27 cellular contexts compared by ENCODE assay signal in genomic region chr6:30162265-30163089, GRCh38. TPM values are rescaled to one million over a fixed set of nuclear protein-coding genes. Genes with fewer than 3 reads are reported as not detected.
DNase-seq lines count a peak whose midpoint lies in the region; ATAC-seq, FAIRE-seq and TF ChIP-seq lines count a peak whose summit lies in the region.
"Had no signal": no experiment of that assay in that cellular context is flagged by ENCODE, and none has a peak within 500 bp of the region (broad histone marks: within the 10 kb centered on the region; RNA-seq: fewer than 3 reads in every experiment).

No MANE protein-coding gene starts in this region.

- no peak for FAIRE-seq in HepG2 (lab: Jason Lieb, UNC)
- FAIRE-seq: frontal cortex, GM12892, islet of Langerhans had no signal

- H3K4me1 Mint-ChIP-seq in T-helper 1 cell treated with Interleukin-12 subunit alpha and Interleukin-12 subunit beta and Interleukin-4 antibody, amounts not matched to agents 30 μg/mL and 1 μg/mL, for 36 hours (ENCODE audit: low read depth), result peaks cover 46% of the 10 kb centered on the region
- H3K4me1 Mint-ChIP-seq in CD8-positive, alpha-beta T cell (ENCODE audit: low read depth), result peaks cover 5% of the 10 kb centered on the region
- peaks cover 70% of the 10 kb centered on the region for H3K4me1 Mint-ChIP-seq in activated T-helper 1 cell treated with anti-CD3 and anti-CD28 coated beads, Interleukin-12 subunit alpha, Interleukin-12 subunit beta, Interleukin-2, Interleukin-4 antibody, amounts not matched to agents 30 ng/mL and 10 ng/mL and 1 ng/mL, durations not matched to agents 14 hours and 24 hours and 36 hours (ENCODE audit: low read depth)
- H3K4me1 Mint-ChIP-seq: activated B cell treated with CpG ODN at 0.5 μM for 24 hours had no signal

- H3K79me2 ChIP-seq in HepG2 (ENCODE audit: insufficient read depth, low read length), result peaks cover 36% of the 10 kb centered on the region

- no peaks in the 10 kb centered on the region; the same call in 1 of the 2 replicates for H4K20me1 ChIP-seq in HepG2 (ENCODE audit: insufficient read depth, low read length)

- in situ Hi-C loops in HepG2 (cut with HindIII; ENCODE audit: extremely low pct_ligation_motif_present, low pct_unique_long_range_greater_than_20kb), result no loop called here

- no peaks in the 10 kb centered on the region for H3K36me3 Mint-ChIP-seq in T-helper 1 cell treated with Interleukin-12 subunit alpha and Interleukin-12 subunit beta and Interleukin-4 antibody, amounts not matched to agents 30 μg/mL and 1 μg/mL, for 36 hours (ENCODE audit: low read depth)
- H3K36me3 Mint-ChIP-seq in CD8-positive, alpha-beta T cell, result no peaks in the 10 kb centered on the region
- H3K36me3 Mint-ChIP-seq in activated T-helper 1 cell treated with anti-CD3 and anti-CD28 coated beads, Interleukin-12 subunit alpha, Interleukin-12 subunit beta, Interleukin-2, Interleukin-4 antibody, amounts not matched to agents 30 ng/mL and 10 ng/mL and 1 ng/mL, durations not matched to agents 14 hours and 24 hours and 36 hours (ENCODE audit: low read depth), result no peaks in the 10 kb centered on the region

- H3K27ac ChIP-seq in CD8-positive, alpha-beta T cell (ENCODE audit: low read depth, low read length), result no peak overlapping the region
- H3K27ac ChIP-seq in HepG2 (ENCODE audit: extremely low read length, insufficient read depth, low read length), result peak overlapping the region; percentile 87
- H3K27ac ChIP-seq: SJSA1, thyroid gland had no signal

- H3K4me1 ChIP-seq in CD8-positive, alpha-beta T cell (ENCODE audit: insufficient read depth, low read length), result peaks cover 4% of the 10 kb centered on the region
- peaks cover 55% of the 10 kb centered on the region for H3K4me1 ChIP-seq in HepG2 (ENCODE audit: insufficient read depth, low read length)
- H3K4me1 ChIP-seq: SJSA1, thyroid gland had no signal

- WGBS in HepG2 (ENCODE audit: low lambda C conversion rate), result 56% methylated on average over 12 of the region's 12 CpGs

- H3K4me2 ChIP-seq in HepG2 (ENCODE audit: low read depth, low read length), result peak overlapping the region; percentile 86
- H3K4me2 ChIP-seq: smooth muscle cell had no signal

- no peaks in the 10 kb centered on the region for H3K9me3 Mint-ChIP-seq in T-helper 1 cell treated with Interleukin-12 subunit alpha and Interleukin-12 subunit beta and Interleukin-4 antibody, amounts not matched to agents 30 μg/mL and 1 μg/mL, for 36 hours
- H3K9me3 Mint-ChIP-seq in CD8-positive, alpha-beta T cell, result no peaks in the 10 kb centered on the region
- H3K9me3 Mint-ChIP-seq in activated T-helper 1 cell treated with anti-CD3 and anti-CD28 coated beads, Interleukin-12 subunit alpha, Interleukin-12 subunit beta, Interleukin-2, Interleukin-4 antibody, amounts not matched to agents 30 ng/mL and 10 ng/mL and 1 ng/mL, durations not matched to agents 14 hours and 24 hours and 36 hours, result peaks cover 3% of the 10 kb centered on the region

- no peaks in the 10 kb centered on the region for H3K27me3 ChIP-seq in CD8-positive, alpha-beta T cell (ENCODE audit: insufficient read depth, low read length)
- peaks cover 0 to 3% of the 10 kb centered on the region in 2 experiments; a peak in 1 of 5 replicates for H3K27me3 ChIP-seq in HepG2 (ENCODE audit: control insufficient read depth in 1 of 2, insufficient read depth in 2 of 2, low read length in 2 of 2)
- H3K27me3 ChIP-seq: thyroid gland had no signal

- H3K9me3 ChIP-seq in CD8-positive, alpha-beta T cell (ENCODE audit: low read length), result no peaks in the 10 kb centered on the region
- H3K9me3 ChIP-seq in HepG2 (ENCODE audit: low read length), result no peaks in the 10 kb centered on the region
- H3K9me3 ChIP-seq: SJSA1, thyroid gland had no signal

- peak overlapping the region; percentile 81 for H3K9ac ChIP-seq in HepG2 (ENCODE audit: insufficient read depth, low read depth, low read length)

- H3K27ac Mint-ChIP-seq in T-helper 1 cell treated with Interleukin-12 subunit alpha and Interleukin-12 subunit beta and Interleukin-4 antibody, amounts not matched to agents 30 μg/mL and 1 μg/mL, for 36 hours, result peak overlapping the region; percentile 38
- no peak overlapping the region for H3K27ac Mint-ChIP-seq in CD8-positive, alpha-beta T cell
- peak overlapping the region; percentile 37 for H3K27ac Mint-ChIP-seq in activated T-helper 1 cell treated with anti-CD3 and anti-CD28 coated beads, Interleukin-12 subunit alpha, Interleukin-12 subunit beta, Interleukin-2, Interleukin-4 antibody, amounts not matched to agents 30 ng/mL and 10 ng/mL and 1 ng/mL, durations not matched to agents 14 hours and 24 hours and 36 hours
- H3K27ac Mint-ChIP-seq: activated B cell treated with CpG ODN at 0.5 μM for 24 hours had no signal

- H3K27me3 Mint-ChIP-seq in T-helper 1 cell treated with Interleukin-12 subunit alpha and Interleukin-12 subunit beta and Interleukin-4 antibody, amounts not matched to agents 30 μg/mL and 1 μg/mL, for 36 hours (ENCODE audit: low read depth), result no peaks in the 10 kb centered on the region
- H3K27me3 Mint-ChIP-seq in CD8-positive, alpha-beta T cell (ENCODE audit: low read depth), result peaks cover 24% of the 10 kb centered on the region
- H3K27me3 Mint-ChIP-seq in activated T-helper 1 cell treated with anti-CD3 and anti-CD28 coated beads, Interleukin-12 subunit alpha, Interleukin-12 subunit beta, Interleukin-2, Interleukin-4 antibody, amounts not matched to agents 30 ng/mL and 10 ng/mL and 1 ng/mL, durations not matched to agents 14 hours and 24 hours and 36 hours (ENCODE audit: insufficient read depth), result no peaks in the 10 kb centered on the region

- no peaks in the 10 kb centered on the region for H3K36me3 ChIP-seq in CD8-positive, alpha-beta T cell (ENCODE audit: insufficient read depth, low read length)
- peaks cover 7 to 8% of the 10 kb centered on the region in 2 experiments for H3K36me3 ChIP-seq in HepG2 (replicated peaks in 1 of 2; ENCODE audit: control insufficient read depth in 1 of 2, insufficient read depth in 2 of 2, low read length in 2 of 2)
- H3K36me3 ChIP-seq: SJSA1, thyroid gland had no signal

- TF ChIP-seq POLR2A in HepG2 (IDR thresholded peaks at IDR 0.05; ENCODE audit: insufficient read depth in 1 of 2, low read depth in 2 of 2, low read length in 2 of 2), result no peak

- TF ChIP-seq CTCF in CD8-positive, alpha-beta T cell (IDR thresholded peaks at IDR 0.05), result no peak
- no peak for TF ChIP-seq CTCF in HepG2 (CRISPR knock-in tag; IDR thresholded peaks at IDR 0.05)

- POLR2A ChIA-PET in CD8-positive, alpha-beta T cell (lab: Charles Lee), result no interaction called here
- POLR2A ChIA-PET in HepG2 (lab: Yijun Ruan, JAX), result interaction anchor here (1.4 to 3.3 kb wide), 4 partner anchors 28 to 96 kb away, joined by 4 to 26 read pairs (median 15); partner anchors contain the start of gene TRIM40

- peak overlapping the region; percentile 48 for H3K4me3 Mint-ChIP-seq in T-helper 1 cell treated with Interleukin-12 subunit alpha and Interleukin-12 subunit beta and Interleukin-4 antibody, amounts not matched to agents 30 μg/mL and 1 μg/mL, for 36 hours
- no peak overlapping the region for H3K4me3 Mint-ChIP-seq in CD8-positive, alpha-beta T cell
- peak overlapping the region; percentile 23 for H3K4me3 Mint-ChIP-seq in activated T-helper 1 cell treated with anti-CD3 and anti-CD28 coated beads, Interleukin-12 subunit alpha, Interleukin-12 subunit beta, Interleukin-2, Interleukin-4 antibody, amounts not matched to agents 30 ng/mL and 10 ng/mL and 1 ng/mL, durations not matched to agents 14 hours and 24 hours and 36 hours
- H3K4me3 Mint-ChIP-seq: activated B cell treated with CpG ODN at 0.5 μM for 24 hours had no signal

- DNase-seq in T-helper 1 cell (no peak), HepG2 (ENCODE audit: low spot score) (no peak), NCI-H774 (lab: John Stamatoyannopoulos, UW) (no peak)
- DNase-seq in CD8-positive, alpha-beta T cell, result no peak
- no peak for DNase-seq in activated T-helper 1 cell treated with anti-CD3 and anti-CD28 coated beads, Interleukin-12 subunit alpha, Interleukin-12 subunit beta, Interleukin-2, Interleukin-4 antibody, amounts not matched to agents 30 ng/mL and 10 ng/mL and 1 ng/mL, durations not matched to agents 14 hours and 24 hours and 36 hours (ENCODE audit: low spot score)
- DNase-seq in activated effector memory CD4-positive, alpha-beta T cell treated with Interleukin-2 at 50 U/mL for 16 hours, result no peak
- no peak for DNase-seq in stimulated activated CD4-positive, alpha-beta T cell treated with anti-CD3 and anti-CD28 coated beads, Interleukin-4, amount 100 ng/mL, for 4 hours
- DNase-seq: 8988T; activated B cell treated with CpG ODN at 0.5 μM for 24 hours; hypothalamus; NCI-H1092; NCI-H187 treated with DMSO at 0.1 percent for 48 hours; NCI-H345; nucleus accumbens; stimulated activated naive CD4-positive, alpha-beta T cell; T1000; thyroid gland had no signal

- no peak overlapping the region for H3K4me3 ChIP-seq in CD8-positive, alpha-beta T cell (ENCODE audit: low read depth, low read length)
- peak overlapping the region; percentile 90 to 95 (median 92) for H3K4me3 ChIP-seq in HepG2 (replicated peaks in 1 of 3; ENCODE audit: insufficient read depth in 1 of 3, low read depth in 2 of 3, low read length in 3 of 3)
- H3K4me3 ChIP-seq: SJSA1, smooth muscle cell, thyroid gland had no signal

- peak; percentile 38 for ATAC-seq in CD8-positive, alpha-beta T cell
- no peak for ATAC-seq in HepG2

- BruUV-seq in HepG2 (replicated peaks; lab: Mats Ljungman, UMichigan), result TSS peak; percentile 79

- TF ChIP-seq EP300 in HepG2 (IDR thresholded peaks at IDR 0.05; ENCODE audit: low read depth in 2 of 2, low read length in 2 of 2) (no peak), HepG2 (CRISPR knock-in tag; IDR thresholded peaks at IDR 0.05; ENCODE audit: borderline replicate concordance) (no peak)

- CTCF ChIA-PET in CD8-positive, alpha-beta T cell (lab: Charles Lee), result no interaction called here
- CTCF ChIA-PET in HepG2 (lab: Yijun Ruan, JAX; ENCODE audit: low intra/inter-chr PET ratio, low total read pairs), result no interaction called here

- TF ChIP-seq RAD21 in HepG2 (CRISPR knock-in tag; IDR thresholded peaks at IDR 0.05), result no peak

- no peak overlapping the region for H2AFZ ChIP-seq in HepG2 (ENCODE audit: low read length)

- intact Hi-C loops in CD8-positive, alpha-beta T cell (cut with DNase I, micrococcal nuclease), result no loop called here
- intact Hi-C loops in activated T-helper 1 cell treated with anti-CD3 and anti-CD28 coated beads, Interleukin-12 subunit alpha, Interleukin-12 subunit beta, Interleukin-2, Interleukin-4 antibody, amounts not matched to agents 30 ng/mL and 10 ng/mL and 1 ng/mL, durations not matched to agents 14 hours and 24 hours and 36 hours (cut with micrococcal nuclease), result no loop called here
- intact Hi-C loops in HepG2 (cut with micrococcal nuclease; ENCODE audit: unreplicated experiment), result loop anchor here (1.0 kb wide), 2 partner anchors 28 to 59 kb away; no protein-coding TSS in a partner anchor

RNA-seq across cellular contexts. Expression of gene TRIM15, which starts 0.9 kb away (rescaled TPM):
- total RNA-seq in CD8-positive, alpha-beta T cell, result not detected
- total RNA-seq in activated T-helper 1 cell treated with anti-CD3 and anti-CD28 coated beads, Interleukin-12 subunit alpha, Interleukin-12 subunit beta, Interleukin-2, Interleukin-4 antibody, amounts not matched to agents 30 ng/mL and 10 ng/mL and 1 ng/mL, durations not matched to agents 14 hours and 24 hours and 36 hours, result 0.39 and 0.59 TPM in 2 replicates
- 30.4 and 35.1 TPM in 2 replicates for total RNA-seq in HepG2 (2016; rRNA removed; fragmentation: Illumina TruSeq; extraction: Trizol)
- 5.9 and 7.6 TPM in 2 replicates for total RNA-seq in HepG2 (2016; cell fraction: cytosol; rRNA removed; fragmentation: Illumina TruSeq; extraction: Trizol; ENCODE audit: low read depth)
- total RNA-seq in HepG2 (2016; cell fraction: insoluble cytoplasmic fraction; rRNA removed; fragmentation: Illumina TruSeq; extraction: Trizol), result 25.6 and 34.0 TPM in 2 replicates
- total RNA-seq in HepG2 (2016; cell fraction: membrane; rRNA removed; fragmentation: Illumina TruSeq; extraction: Trizol), result 13.2 and 15.4 TPM in 2 replicates
- 26.9 and 31.0 TPM in 2 replicates for total RNA-seq in HepG2 (2016; cell fraction: nucleus; rRNA removed; fragmentation: Illumina TruSeq; extraction: Trizol)
- polyA plus RNA-seq in HepG2 (2011; rRNA removed), result 38.2 and 41.7 TPM in 2 replicates
- polyA plus RNA-seq in HepG2 (2011; cell fraction: cytosol; rRNA removed), result 29.0 and 39.2 TPM in 2 replicates
- 86.1 and 97.2 TPM in 2 replicates for polyA plus RNA-seq in HepG2 (2011; cell fraction: nucleus; rRNA removed)
- 34.9 and 37.3 TPM in 2 replicates for polyA plus RNA-seq in HepG2 (2012)
- 4.4 and 6.6 TPM in 2 replicates for polyA plus RNA-seq in HepG2 (2016; cell fraction: cytosol; fragmentation: Illumina TruSeq; extraction: Trizol; ENCODE audit: low read depth)
- 20.8 and 23.2 TPM in 2 replicates for polyA plus RNA-seq in HepG2 (2016; cell fraction: insoluble cytoplasmic fraction; fragmentation: Illumina TruSeq; extraction: Trizol; ENCODE audit: low read depth)
- polyA plus RNA-seq in HepG2 (2016; cell fraction: membrane; fragmentation: Illumina TruSeq; extraction: Trizol; ENCODE audit: low read depth), result 8.8 and 10.0 TPM in 2 replicates
- polyA plus RNA-seq in HepG2 (2016; cell fraction: nucleus; fragmentation: Illumina TruSeq; extraction: Trizol; ENCODE audit: insufficient read depth, low read depth), result 40.0 and 40.3 TPM in 2 replicates
- 0.12 and 47.7 TPM in 2 replicates for polyA minus RNA-seq in HepG2 (2011; rRNA and poly(A)+ RNA removed; ENCODE audit: low replicate concordance)
- polyA minus RNA-seq in HepG2 (2011; cell fraction: cytosol; rRNA and poly(A)+ RNA removed), result 22.0 and 26.2 TPM in 2 replicates
- 45.7 and 67.4 TPM in 2 replicates for polyA minus RNA-seq in HepG2 (2011; cell fraction: nucleus; rRNA and poly(A)+ RNA removed)
- total RNA-seq: activated B cell treated with CpG ODN at 0.5 μM for 24 hours; activated CD8-positive, alpha-beta memory T cell treated with anti-CD3 and anti-CD28 coated beads for 36 hours; chondrocyte; frontal cortex; LHCN-M2; SJSA1; smooth muscle cell; thyroid gland had no signal
- polyA plus RNA-seq: esophagus, smooth muscle cell had no signal

RNA-seq across cellular contexts. Expression of gene TRIM10, which starts 1.5 kb away (rescaled TPM):
- total RNA-seq in CD8-positive, alpha-beta T cell, result not detected
- 0.05 and 0.08 TPM in 2 replicates for total RNA-seq in activated T-helper 1 cell treated with anti-CD3 and anti-CD28 coated beads, Interleukin-12 subunit alpha, Interleukin-12 subunit beta, Interleukin-2, Interleukin-4 antibody, amounts not matched to agents 30 ng/mL and 10 ng/mL and 1 ng/mL, durations not matched to agents 14 hours and 24 hours and 36 hours
- total RNA-seq in HepG2 (2016; rRNA removed; fragmentation: Illumina TruSeq; extraction: Trizol), result 4.1 and 4.5 TPM in 2 replicates
- 0.44 and 0.61 TPM in 2 replicates for total RNA-seq in HepG2 (2016; cell fraction: cytosol; rRNA removed; fragmentation: Illumina TruSeq; extraction: Trizol; ENCODE audit: low read depth)
- total RNA-seq in HepG2 (2016; cell fraction: insoluble cytoplasmic fraction; rRNA removed; fragmentation: Illumina TruSeq; extraction: Trizol), result 3.6 and 4.2 TPM in 2 replicates
- 2.1 and 2.3 TPM in 2 replicates for total RNA-seq in HepG2 (2016; cell fraction: membrane; rRNA removed; fragmentation: Illumina TruSeq; extraction: Trizol)
- total RNA-seq in HepG2 (2016; cell fraction: nucleus; rRNA removed; fragmentation: Illumina TruSeq; extraction: Trizol), result 4.0 and 4.1 TPM in 2 replicates
- polyA plus RNA-seq in HepG2 (2011; rRNA removed), result 6.8 and 7.6 TPM in 2 replicates
- 3.3 and 4.0 TPM in 2 replicates for polyA plus RNA-seq in HepG2 (2011; cell fraction: cytosol; rRNA removed)
- polyA plus RNA-seq in HepG2 (2011; cell fraction: nucleus; rRNA removed), result 11.9 and 13.4 TPM in 2 replicates
- polyA plus RNA-seq in HepG2 (2012), result 4.9 and 6.0 TPM in 2 replicates
- 0.32 and 0.33 TPM in 2 replicates for polyA plus RNA-seq in HepG2 (2016; cell fraction: cytosol; fragmentation: Illumina TruSeq; extraction: Trizol; ENCODE audit: low read depth)
- polyA plus RNA-seq in HepG2 (2016; cell fraction: insoluble cytoplasmic fraction; fragmentation: Illumina TruSeq; extraction: Trizol; ENCODE audit: low read depth), result 4.6 and 4.8 TPM in 2 replicates
- 1.0 and 1.3 TPM in 2 replicates for polyA plus RNA-seq in HepG2 (2016; cell fraction: membrane; fragmentation: Illumina TruSeq; extraction: Trizol; ENCODE audit: low read depth)
- 8.1 and 9.5 TPM in 2 replicates for polyA plus RNA-seq in HepG2 (2016; cell fraction: nucleus; fragmentation: Illumina TruSeq; extraction: Trizol; ENCODE audit: insufficient read depth, low read depth)
- 0.05 and 3.6 TPM in 2 replicates for polyA minus RNA-seq in HepG2 (2011; rRNA and poly(A)+ RNA removed; ENCODE audit: low replicate concordance)
- 2.0 and 2.2 TPM in 2 replicates for polyA minus RNA-seq in HepG2 (2011; cell fraction: cytosol; rRNA and poly(A)+ RNA removed)
- polyA minus RNA-seq in HepG2 (2011; cell fraction: nucleus; rRNA and poly(A)+ RNA removed), result 4.0 and 5.1 TPM in 2 replicates
- total RNA-seq: activated B cell treated with CpG ODN at 0.5 μM for 24 hours; activated CD8-positive, alpha-beta memory T cell treated with anti-CD3 and anti-CD28 coated beads for 36 hours; chondrocyte; LHCN-M2; SJSA1; smooth muscle cell; thyroid gland had no signal
- polyA plus RNA-seq: esophagus, smooth muscle cell had no signal

RNA-seq across cellular contexts. Expression of gene TRIM40, which starts 26.5 kb away (rescaled TPM):
- total RNA-seq in CD8-positive, alpha-beta T cell, result not detected
- not detected in 2 replicates for total RNA-seq in activated T-helper 1 cell treated with anti-CD3 and anti-CD28 coated beads, Interleukin-12 subunit alpha, Interleukin-12 subunit beta, Interleukin-2, Interleukin-4 antibody, amounts not matched to agents 30 ng/mL and 10 ng/mL and 1 ng/mL, durations not matched to agents 14 hours and 24 hours and 36 hours
- 0.13 TPM in 1 of 2 replicates, not detected in the other for total RNA-seq in HepG2 (2016; rRNA removed; fragmentation: Illumina TruSeq; extraction: Trizol)
- not detected in 2 replicates for total RNA-seq in HepG2 (2016; cell fraction: cytosol; rRNA removed; fragmentation: Illumina TruSeq; extraction: Trizol; ENCODE audit: low read depth)
- total RNA-seq in HepG2 (2016; cell fraction: insoluble cytoplasmic fraction; rRNA removed; fragmentation: Illumina TruSeq; extraction: Trizol), result 0.09 and 0.10 TPM in 2 replicates
- total RNA-seq in HepG2 (2016; cell fraction: membrane; rRNA removed; fragmentation: Illumina TruSeq; extraction: Trizol), result not detected in 2 replicates
- total RNA-seq in HepG2 (2016; cell fraction: nucleus; rRNA removed; fragmentation: Illumina TruSeq; extraction: Trizol), result not detected in 2 replicates
- 0.58 and 0.88 TPM in 2 replicates for polyA plus RNA-seq in HepG2 (2011; rRNA removed)
- 0.39 and 0.55 TPM in 2 replicates for polyA plus RNA-seq in HepG2 (2011; cell fraction: cytosol; rRNA removed)
- 0.53 and 0.64 TPM in 2 replicates for polyA plus RNA-seq in HepG2 (2011; cell fraction: nucleus; rRNA removed)
- 0.29 TPM in 1 of 2 replicates, not detected in the other for polyA plus RNA-seq in HepG2 (2012)
- polyA plus RNA-seq in HepG2 (2016; cell fraction: cytosol; fragmentation: Illumina TruSeq; extraction: Trizol; ENCODE audit: low read depth), result not detected in 2 replicates
- polyA plus RNA-seq in HepG2 (2016; cell fraction: insoluble cytoplasmic fraction; fragmentation: Illumina TruSeq; extraction: Trizol; ENCODE audit: low read depth), result 0.12 TPM in 1 of 2 replicates, not detected in the other
- polyA plus RNA-seq in HepG2 (2016; cell fraction: membrane; fragmentation: Illumina TruSeq; extraction: Trizol; ENCODE audit: low read depth), result not detected in 2 replicates
- polyA plus RNA-seq in HepG2 (2016; cell fraction: nucleus; fragmentation: Illumina TruSeq; extraction: Trizol; ENCODE audit: insufficient read depth, low read depth), result not detected in 2 replicates
- polyA minus RNA-seq in HepG2 (2011; rRNA and poly(A)+ RNA removed; ENCODE audit: low replicate concordance), result 0.21 and 0.82 TPM in 2 replicates
- polyA minus RNA-seq in HepG2 (2011; cell fraction: cytosol; rRNA and poly(A)+ RNA removed), result 0.69 TPM in 1 of 2 replicates, not detected in the other
- 0.64 and 0.75 TPM in 2 replicates for polyA minus RNA-seq in HepG2 (2011; cell fraction: nucleus; rRNA and poly(A)+ RNA removed)
- total RNA-seq: activated B cell treated with CpG ODN at 0.5 μM for 24 hours; activated CD8-positive, alpha-beta memory T cell treated with anti-CD3 and anti-CD28 coated beads for 36 hours; chondrocyte; frontal cortex; LHCN-M2; SJSA1; smooth muscle cell; thyroid gland had no signal
- polyA plus RNA-seq: smooth muscle cell had no signal

RNA-seq across cellular contexts. Expression of gene TRIM31, which starts 49.6 kb away (rescaled TPM):
- not detected for total RNA-seq in CD8-positive, alpha-beta T cell
- not detected in 2 replicates for total RNA-seq in activated T-helper 1 cell treated with anti-CD3 and anti-CD28 coated beads, Interleukin-12 subunit alpha, Interleukin-12 subunit beta, Interleukin-2, Interleukin-4 antibody, amounts not matched to agents 30 ng/mL and 10 ng/mL and 1 ng/mL, durations not matched to agents 14 hours and 24 hours and 36 hours
- total RNA-seq in HepG2 (2016; rRNA removed; fragmentation: Illumina TruSeq; extraction: Trizol), result 0.51 TPM in 1 of 2 replicates, not detected in the other
- not detected in 2 replicates for total RNA-seq in HepG2 (2016; cell fraction: cytosol; rRNA removed; fragmentation: Illumina TruSeq; extraction: Trizol; ENCODE audit: low read depth)
- total RNA-seq in HepG2 (2016; cell fraction: insoluble cytoplasmic fraction; rRNA removed; fragmentation: Illumina TruSeq; extraction: Trizol), result 0.11 TPM in 1 of 2 replicates, not detected in the other
- total RNA-seq in HepG2 (2016; cell fraction: membrane; rRNA removed; fragmentation: Illumina TruSeq; extraction: Trizol), result not detected in 2 replicates
- total RNA-seq in HepG2 (2016; cell fraction: nucleus; rRNA removed; fragmentation: Illumina TruSeq; extraction: Trizol), result 0.16 and 0.19 TPM in 2 replicates
- polyA plus RNA-seq in HepG2 (2011; rRNA removed), result 0.13 and 0.33 TPM in 2 replicates
- polyA plus RNA-seq in HepG2 (2011; cell fraction: cytosol; rRNA removed), result 0.07 and 0.09 TPM in 2 replicates
- 0.76 and 0.97 TPM in 2 replicates for polyA plus RNA-seq in HepG2 (2011; cell fraction: nucleus; rRNA removed)
- 3.9 and 7.8 TPM in 2 replicates for polyA plus RNA-seq in HepG2 (2012)
- polyA plus RNA-seq in HepG2 (2016; cell fraction: cytosol; fragmentation: Illumina TruSeq; extraction: Trizol; ENCODE audit: low read depth), result 0.08 and 0.22 TPM in 2 replicates
- not detected in 2 replicates for polyA plus RNA-seq in HepG2 (2016; cell fraction: insoluble cytoplasmic fraction; fragmentation: Illumina TruSeq; extraction: Trizol; ENCODE audit: low read depth)
- polyA plus RNA-seq in HepG2 (2016; cell fraction: membrane; fragmentation: Illumina TruSeq; extraction: Trizol; ENCODE audit: low read depth), result not detected in 2 replicates
- 0.30 TPM in 1 of 2 replicates, not detected in the other for polyA plus RNA-seq in HepG2 (2016; cell fraction: nucleus; fragmentation: Illumina TruSeq; extraction: Trizol; ENCODE audit: insufficient read depth, low read depth)
- polyA minus RNA-seq in HepG2 (2011; rRNA and poly(A)+ RNA removed; ENCODE audit: low replicate concordance), result 0.09 and 0.16 TPM in 2 replicates
- polyA minus RNA-seq in HepG2 (2011; cell fraction: cytosol; rRNA and poly(A)+ RNA removed), result not detected in 2 replicates
- 1.3 and 3.5 TPM in 2 replicates for polyA minus RNA-seq in HepG2 (2011; cell fraction: nucleus; rRNA and poly(A)+ RNA removed)
- total RNA-seq: activated B cell treated with CpG ODN at 0.5 μM for 24 hours; activated CD8-positive, alpha-beta memory T cell treated with anti-CD3 and anti-CD28 coated beads for 36 hours; chondrocyte; frontal cortex; LHCN-M2; SJSA1; thyroid gland had no signal
- polyA plus RNA-seq: smooth muscle cell had no signal

RNA-seq across cellular contexts. Expression of gene TRIM26, which starts 50.7 kb away (rescaled TPM):
- 10 to 100 TPM; 54.8 to 56.8 TPM for total RNA-seq in CD8-positive, alpha-beta T cell
- 61.6 and 64.7 TPM in 2 replicates for total RNA-seq in activated T-helper 1 cell treated with anti-CD3 and anti-CD28 coated beads, Interleukin-12 subunit alpha, Interleukin-12 subunit beta, Interleukin-2, Interleukin-4 antibody, amounts not matched to agents 30 ng/mL and 10 ng/mL and 1 ng/mL, durations not matched to agents 14 hours and 24 hours and 36 hours
- total RNA-seq in HepG2 (2016; rRNA removed; fragmentation: Illumina TruSeq; extraction: Trizol), result 38.7 and 46.2 TPM in 2 replicates
- total RNA-seq in HepG2 (2016; cell fraction: cytosol; rRNA removed; fragmentation: Illumina TruSeq; extraction: Trizol; ENCODE audit: low read depth), result 9.6 and 10.3 TPM in 2 replicates
- 37.1 and 41.8 TPM in 2 replicates for total RNA-seq in HepG2 (2016; cell fraction: insoluble cytoplasmic fraction; rRNA removed; fragmentation: Illumina TruSeq; extraction: Trizol)
- total RNA-seq in HepG2 (2016; cell fraction: membrane; rRNA removed; fragmentation: Illumina TruSeq; extraction: Trizol), result 26.1 and 27.6 TPM in 2 replicates
- total RNA-seq in HepG2 (2016; cell fraction: nucleus; rRNA removed; fragmentation: Illumina TruSeq; extraction: Trizol), result 24.8 and 31.3 TPM in 2 replicates
- polyA plus RNA-seq in HepG2 (2011; rRNA removed), result 27.1 and 28.1 TPM in 2 replicates
- polyA plus RNA-seq in HepG2 (2011; cell fraction: cytosol; rRNA removed), result 21.8 and 22.0 TPM in 2 replicates
- polyA plus RNA-seq in HepG2 (2011; cell fraction: nucleus; rRNA removed), result 35.8 and 38.4 TPM in 2 replicates
- polyA plus RNA-seq in HepG2 (2012), result 25.7 and 28.0 TPM in 2 replicates
- 4.6 and 5.3 TPM in 2 replicates for polyA plus RNA-seq in HepG2 (2016; cell fraction: cytosol; fragmentation: Illumina TruSeq; extraction: Trizol; ENCODE audit: low read depth)
- 44.5 and 52.1 TPM in 2 replicates for polyA plus RNA-seq in HepG2 (2016; cell fraction: insoluble cytoplasmic fraction; fragmentation: Illumina TruSeq; extraction: Trizol; ENCODE audit: low read depth)
- 13.3 and 13.6 TPM in 2 replicates for polyA plus RNA-seq in HepG2 (2016; cell fraction: membrane; fragmentation: Illumina TruSeq; extraction: Trizol; ENCODE audit: low read depth)
- 60.9 and 65.2 TPM in 2 replicates for polyA plus RNA-seq in HepG2 (2016; cell fraction: nucleus; fragmentation: Illumina TruSeq; extraction: Trizol; ENCODE audit: insufficient read depth, low read depth)
- polyA minus RNA-seq in HepG2 (2011; rRNA and poly(A)+ RNA removed; ENCODE audit: low replicate concordance), result 37.4 and 51.8 TPM in 2 replicates
- polyA minus RNA-seq in HepG2 (2011; cell fraction: cytosol; rRNA and poly(A)+ RNA removed), result 14.8 and 19.4 TPM in 2 replicates
- 23.9 and 26.0 TPM in 2 replicates for polyA minus RNA-seq in HepG2 (2011; cell fraction: nucleus; rRNA and poly(A)+ RNA removed)
